Comparison of ENCODE assay signal across 1 cellular context in the genomic region with DNA sequence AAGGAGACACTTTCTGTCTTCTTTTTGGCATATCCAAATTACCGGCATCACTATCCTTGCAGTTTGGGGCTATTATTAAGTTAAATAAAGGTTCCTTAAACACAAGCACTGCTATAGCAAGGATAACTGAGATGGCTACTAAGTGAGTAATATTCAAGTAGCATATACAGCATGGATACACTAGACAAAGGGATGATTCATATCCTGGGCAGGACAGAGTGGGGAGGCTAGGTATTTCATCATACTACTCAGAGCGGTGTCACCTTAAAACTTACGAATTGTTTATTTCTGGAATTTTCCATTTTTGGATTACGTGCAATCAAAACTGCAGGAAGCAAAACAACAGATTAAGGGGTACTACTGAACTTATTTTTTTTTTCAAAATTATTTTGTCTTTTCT.
TF ChIP-seq lines count a peak whose summit lies in the region.

No MANE protein-coding gene starts in this region.

TF ChIP-seq in HCT116, 20 proteins besides CTCF, POLR2A, EP300 and RAD21 (continued from another document):
- TF ChIP-seq ZBTB33 (IDR thresholded peaks at IDR 0.05; ENCODE audit: extremely low read depth, insufficient replicate concordance, low read length) (no peak), REST (IDR thresholded peaks at IDR 0.05; ENCODE audit: low read depth) (no peak), ZNF274 (IDR thresholded peaks at IDR 0.05; ENCODE audit: low read depth, low read length) (no peak), ZFX (IDR thresholded peaks at IDR 0.05) (no peak), SIN3A (IDR thresholded peaks at IDR 0.05; ENCODE audit: low read depth) (peak; percentile 52; the same call in 1 of the 2 replicates), CEBPB (IDR thresholded peaks at IDR 0.05; ENCODE audit: low read depth) (peak; percentile 97)
